ENCODE assay signal across 8 cellular contexts in the genomic region with DNA sequence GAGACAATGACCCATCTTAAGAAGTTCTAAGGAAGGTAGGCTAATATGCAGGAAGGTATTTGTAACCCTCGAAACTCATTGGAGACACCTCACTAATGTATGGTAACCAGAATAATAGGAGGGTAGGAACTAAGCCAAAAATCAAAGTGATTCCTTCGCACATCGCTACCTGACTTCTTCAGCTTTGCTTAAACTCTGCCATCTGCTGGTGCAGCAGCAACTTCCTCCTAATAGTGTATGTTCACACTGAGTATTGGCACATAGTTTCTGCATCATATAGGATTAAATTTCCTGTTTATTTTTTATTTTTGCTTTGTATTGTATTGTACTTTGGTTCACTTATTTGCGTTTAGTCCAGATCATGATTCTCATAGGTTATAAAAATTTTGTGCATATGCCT.
DNase-seq lines count a peak whose midpoint lies in the region; ATAC-seq, FAIRE-seq and TF ChIP-seq lines count a peak whose summit lies in the region.

No MANE protein-coding gene starts in this region.

- no peaks in the 10 kb centered on the region for H3K79me2 ChIP-seq in OCI-LY3 (ENCODE audit: low read length)

- no peaks in the 10 kb centered on the region for H4K20me1 ChIP-seq in OCI-LY3 (ENCODE audit: insufficient read depth, low read length)

- H3K27ac ChIP-seq in OCI-LY3 (ENCODE audit: low read length), result no peak overlapping the region
- no peak overlapping the region for H3K27ac ChIP-seq in CD4-positive, alpha-beta T cell (ENCODE audit: low read depth, low read length)

- no peak for FAIRE-seq in GM19239 (lab: Jason Lieb, UNC)

- peak; percentile 22 for DNase-seq in ACHN
- peak; percentile 55 for DNase-seq in HEK293T (ENCODE audit: extremely low spot score)
- peak; percentile 3 for DNase-seq in glomerular visceral epithelial cell (ENCODE audit: extremely low spot score)
- no peak for DNase-seq in CD4-positive, alpha-beta T cell
- DNase-seq in GM19239 (ENCODE audit: insufficient read length, low spot score), result no peak
- no peak for DNase-seq in DMS153 (lab: John Stamatoyannopoulos, UW)

- H3K4me3 ChIP-seq in OCI-LY3 (ENCODE audit: low read length), result peak overlapping the region; percentile 29; the same call in 1 of the 2 replicates

- no peak overlapping the region; the same call in 1 of the 2 replicates for H2AFZ ChIP-seq in OCI-LY3 (ENCODE audit: low read depth, low read length)

- H3K36me3 Mint-ChIP-seq in CD4-positive, alpha-beta T cell (ENCODE audit: low read depth), result no peaks in the 10 kb centered on the region

- intact Hi-C loops in CD4-positive, alpha-beta T cell (cut with DNase I, micrococcal nuclease), result no loop called here

- H3K4me1 Mint-ChIP-seq in CD4-positive, alpha-beta T cell (ENCODE audit: low read depth), result no peaks in the 10 kb centered on the region

- H3K9ac ChIP-seq in OCI-LY3 (ENCODE audit: low read length), result no peak overlapping the region

- no peaks in the 10 kb centered on the region for H3K36me3 ChIP-seq in OCI-LY3 (replicated peaks; ENCODE audit: low read depth, low read length)

- CTCF ChIA-PET in HEK293T (lab: Yijun Ruan, JAX), result interaction anchor here (0.6 to 1.6 kb wide), 5 partner anchors 29 to 256 kb away, joined by 3 to 5 read pairs (median 4); no protein-coding TSS in a partner anchor
- CTCF ChIA-PET in CD4-positive, alpha-beta T cell (lab: Charles Lee), result no interaction called here

- no peaks in the 10 kb centered on the region for H3K27me3 ChIP-seq in OCI-LY3 (ENCODE audit: low read depth, low read length)
- H3K27me3 ChIP-seq in CD4-positive, alpha-beta T cell (ENCODE audit: control insufficient read depth, insufficient read depth, low read length), result no peaks in the 10 kb centered on the region

- peak; percentile 87 for TF ChIP-seq CTCF in OCI-LY3 (IDR thresholded peaks at IDR 0.05; ENCODE audit: low read depth, low read length)
- TF ChIP-seq CTCF in CD4-positive, alpha-beta T cell (IDR thresholded peaks at IDR 0.05), result no peak

- H3K9me3 Mint-ChIP-seq in CD4-positive, alpha-beta T cell, result no peaks in the 10 kb centered on the region

- H3K27me3 Mint-ChIP-seq in CD4-positive, alpha-beta T cell, result no peaks in the 10 kb centered on the region

- no peak overlapping the region for H3K4me3 Mint-ChIP-seq in CD4-positive, alpha-beta T cell

- H3K9me3 ChIP-seq in OCI-LY3 (ENCODE audit: insufficient read depth, low read length), result no peaks in the 10 kb centered on the region
- H3K9me3 ChIP-seq in CD4-positive, alpha-beta T cell (ENCODE audit: control insufficient read depth, low read length), result no peaks in the 10 kb centered on the region

- H3K4me1 ChIP-seq in OCI-LY3 (ENCODE audit: low read length), result peaks cover 8% of the 10 kb centered on the region

- in situ Hi-C loops in ACHN (cut with HindIII; ENCODE audit: low pct_ligation_motif_present, low pct_unique_long_range_greater_than_20kb, low sequenced_read_pairs), result no loop called here

- POLR2A ChIA-PET in HEK293T (lab: Yijun Ruan, JAX), result no interaction called here
- POLR2A ChIA-PET in CD4-positive, alpha-beta T cell (lab: Charles Lee), result no interaction called here

- peak overlapping the region; percentile 61 for H3K4me2 ChIP-seq in OCI-LY3 (ENCODE audit: low read length)

- ATAC-seq in CD4-positive, alpha-beta T cell (ENCODE audit: poor library complexity), result no peak
- ATAC-seq in HG03159 (IDR thresholded peaks at IDR 0.05; ENCODE audit: unreplicated experiment), result no peak

- no peak overlapping the region for H3K27ac Mint-ChIP-seq in CD4-positive, alpha-beta T cell

TF ChIP-seq in HEK293T, 16 proteins besides CTCF, POLR2A, EP300 and RAD21:
- no peak for TF ChIP-seq FOXK2 (IDR thresholded peaks at IDR 0.05)
- TF ChIP-seq TARDBP (IDR thresholded peaks at IDR 0.05), result no peak
- TF ChIP-seq BHLHE40 (IDR thresholded peaks at IDR 0.05; ENCODE audit: borderline replicate concordance), result no peak
- no peak for TF ChIP-seq ELF4 (IDR thresholded peaks at IDR 0.05)
- TF ChIP-seq ZNF384 (IDR thresholded peaks at IDR 0.05), result no peak
- no peak for TF ChIP-seq L3MBTL2 (conservative IDR thresholded peaks at IDR 0.05)
- TF ChIP-seq ARNT (IDR thresholded peaks at IDR 0.05), result no peak
- TF ChIP-seq SP1 (IDR thresholded peaks at IDR 0.05), result no peak
- TF ChIP-seq FOXM1 (IDR thresholded peaks at IDR 0.05; ENCODE audit: borderline replicate concordance), result no peak
- TF ChIP-seq, protein P1, sequence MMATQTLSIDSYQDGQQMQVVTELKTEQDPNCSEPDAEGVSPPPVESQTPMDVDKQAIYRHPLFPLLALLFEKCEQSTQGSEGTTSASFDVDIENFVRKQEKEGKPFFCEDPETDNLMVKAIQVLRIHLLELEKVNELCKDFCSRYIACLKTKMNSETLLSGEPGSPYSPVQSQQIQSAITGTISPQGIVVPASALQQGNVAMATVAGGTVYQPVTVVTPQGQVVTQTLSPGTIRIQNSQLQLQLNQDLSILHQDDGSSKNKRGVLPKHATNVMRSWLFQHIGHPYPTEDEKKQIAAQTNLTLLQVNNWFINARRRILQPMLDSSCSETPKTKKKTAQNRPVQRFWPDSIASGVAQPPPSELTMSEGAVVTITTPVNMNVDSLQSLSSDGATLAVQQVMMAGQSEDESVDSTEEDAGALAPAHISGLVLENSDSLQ (IDR thresholded peaks at IDR 0.05), result no peak
- no peak for TF ChIP-seq NFRKB (IDR thresholded peaks at IDR 0.05)
- TF ChIP-seq CTBP1 (IDR thresholded peaks at IDR 0.05; ENCODE audit: borderline replicate concordance), result no peak
- TF ChIP-seq LEF1 (IDR thresholded peaks at IDR 0.05; ENCODE audit: borderline replicate concordance), result no peak
- TF ChIP-seq FOXA1 (IDR thresholded peaks at IDR 0.05), result no peak
- no peak for TF ChIP-seq SUZ12 (IDR thresholded peaks at IDR 0.05)
- TF ChIP-seq HDGF (IDR thresholded peaks at IDR 0.05; ENCODE audit: borderline replicate concordance), result no peak

Comparison
In these comparisons a context has a peak if more than half of its experiments do, and no peak if none do; other contexts are left out.
1. DNase-seq: peak in ACHN (single experiment), HEK293T (single experiment) and glomerular visceral epithelial cell (single experiment); none in CD4-positive, alpha-beta T cell (0 of 10), GM19239 (single experiment) and DMS153 (single experiment).